19 cellular contexts compared by ENCODE assay signal in the genomic region with DNA sequence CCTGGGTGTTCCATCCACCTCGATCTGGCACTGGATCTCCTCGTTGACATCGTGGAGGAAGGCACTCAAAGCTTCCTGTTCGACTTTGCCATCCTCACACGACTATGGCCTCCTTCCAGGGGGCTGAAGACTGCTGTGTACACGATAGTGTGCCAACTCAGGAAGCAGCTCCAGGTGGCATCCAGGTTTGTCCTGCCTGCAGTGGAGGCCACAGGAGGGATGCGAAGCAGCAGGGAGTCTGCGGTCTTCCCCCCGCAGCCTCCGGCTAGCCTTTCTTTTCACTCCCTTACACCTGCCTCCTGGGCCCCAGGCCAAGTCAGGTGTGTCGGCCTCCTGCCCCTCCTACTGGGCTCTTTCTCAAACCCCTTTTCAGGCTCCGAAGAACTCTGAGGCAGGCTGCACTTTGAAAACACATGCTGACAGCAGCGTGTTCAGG. TPM values are rescaled to one million over a fixed set of nuclear protein-coding genes. Genes with fewer than 3 reads are reported as not detected.
DNase-seq lines count a peak whose midpoint lies in the region; ATAC-seq and TF ChIP-seq lines count a peak whose summit lies in the region.
"Had no signal": no experiment of that assay in that cellular context is flagged by ENCODE, and none has a peak within 500 bp of the region (broad histone marks: within the 10 kb centered on the region; RNA-seq: fewer than 3 reads in every experiment).

No MANE protein-coding gene starts in this region.

- no peaks in the 10 kb centered on the region for H3K9me3 ChIP-seq in endodermal cell (ENCODE audit: control insufficient read depth, low read length)
- H3K9me3 ChIP-seq: A549 had no signal

- 85 to 93% methylated on average over 12 to 13 of the region's 13 CpGs for WGBS in endodermal cell (ENCODE audit: insufficient coverage in 1 of 2, insufficient read length in 1 of 2), 2 experiments

- no peaks in the 10 kb centered on the region for H3K9me3 Mint-ChIP-seq in activated CD8-positive, alpha-beta memory T cell treated with anti-CD3 and anti-CD28 coated beads, Interleukin-2, amount 10 ng/mL, durations not matched to agents 7 days and 5 days (ENCODE audit: low read depth)
- H3K9me3 Mint-ChIP-seq in endodermal cell (no peaks in the 10 kb centered on the region), type B pancreatic cell (no peaks in the 10 kb centered on the region)
- H3K9me3 Mint-ChIP-seq: activated naive CD8-positive, alpha-beta T cell treated with anti-CD3 and anti-CD28 coated beads, Interleukin-2, amount 10 ng/mL, durations not matched to agents 7 days and 5 days; activated T-cell treated with anti-CD3 and anti-CD28 coated beads, Interleukin-2, amount 50 U/mL, for 24 hours; CD4-positive, CD25-positive, alpha-beta regulatory T cell; natural killer cell had no signal

- no peak overlapping the region for H3K4me3 Mint-ChIP-seq in activated CD8-positive, alpha-beta memory T cell treated with anti-CD3 and anti-CD28 coated beads, Interleukin-2, amount 10 ng/mL, durations not matched to agents 7 days and 5 days
- H3K4me3 Mint-ChIP-seq in endodermal cell: no peak overlapping the region
- H3K4me3 Mint-ChIP-seq in type B pancreatic cell: no peak overlapping the region
- H3K4me3 Mint-ChIP-seq: activated naive CD8-positive, alpha-beta T cell treated with anti-CD3 and anti-CD28 coated beads, Interleukin-2, amount 10 ng/mL, durations not matched to agents 7 days and 5 days; activated T-cell treated with anti-CD3 and anti-CD28 coated beads, Interleukin-2, amount 50 U/mL, for 24 hours; CD4-positive, CD25-positive, alpha-beta regulatory T cell; natural killer cell had no signal

- no peak overlapping the region for H3K27ac ChIP-seq in endodermal cell (ENCODE audit: low read depth, low read length)
- H3K27ac ChIP-seq: A549 had no signal

- H3K27me3 Mint-ChIP-seq in activated CD8-positive, alpha-beta memory T cell treated with anti-CD3 and anti-CD28 coated beads, Interleukin-2, amount 10 ng/mL, durations not matched to agents 7 days and 5 days: no peaks in the 10 kb centered on the region
- H3K27me3 Mint-ChIP-seq in endodermal cell (ENCODE audit: insufficient read depth): no peaks in the 10 kb centered on the region
- H3K27me3 Mint-ChIP-seq in type B pancreatic cell: no peaks in the 10 kb centered on the region
- H3K27me3 Mint-ChIP-seq: activated T-cell treated with anti-CD3 and anti-CD28 coated beads, Interleukin-2, amount 50 U/mL, for 24 hours had no signal

- H3K27ac Mint-ChIP-seq in activated CD8-positive, alpha-beta memory T cell treated with anti-CD3 and anti-CD28 coated beads, Interleukin-2, amount 10 ng/mL, durations not matched to agents 7 days and 5 days: no peak overlapping the region
- H3K27ac Mint-ChIP-seq in endodermal cell (peak overlapping the region; percentile 44), type B pancreatic cell (no peak overlapping the region)
- H3K27ac Mint-ChIP-seq: activated naive CD8-positive, alpha-beta T cell treated with anti-CD3 and anti-CD28 coated beads, Interleukin-2, amount 10 ng/mL, durations not matched to agents 7 days and 5 days; activated T-cell treated with anti-CD3 and anti-CD28 coated beads, Interleukin-2, amount 50 U/mL, for 24 hours; CD4-positive, CD25-positive, alpha-beta regulatory T cell; natural killer cell had no signal

- intact Hi-C loops in Right ventricle myocardium superior (cut with DNase I): no loop called here

- H3K4me1 ChIP-seq in endodermal cell (ENCODE audit: control insufficient read depth, insufficient read depth, low read length): peaks cover 10% of the 10 kb centered on the region

- peaks cover 14% of the 10 kb centered on the region for H3K36me3 ChIP-seq in endodermal cell (ENCODE audit: control insufficient read depth, insufficient read depth, low read length)

- DNase-seq in activated CD8-positive, alpha-beta memory T cell treated with anti-CD3 and anti-CD28 coated beads, Interleukin-2, amount 10 ng/mL, durations not matched to agents 7 days and 5 days: peak; percentile 37
- no peak for DNase-seq in activated CD8-positive, alpha-beta memory T cell treated with anti-CD3 and anti-CD28 coated beads, Interleukin-2, amount 50 U/mL, for 48 hours
- peak; percentile 77 for DNase-seq in NCI-H2107 treated with DMSO at 0.1 percent for 48 hours (lab: John Stamatoyannopoulos, UW; ENCODE audit: unreplicated experiment)
- peak; percentile 54 for DNase-seq in endodermal cell
- DNase-seq in type B pancreatic cell (ENCODE audit: extremely low spot score, unreplicated experiment): peak; percentile 54
- DNase-seq in retina: no peak
- DNase-seq in Right ventricle myocardium superior: no peak
- DNase-seq: activated naive CD8-positive, alpha-beta T cell treated with anti-CD3 and anti-CD28 coated beads, Interleukin-2, amount 10 ng/mL, durations not matched to agents 7 days and 5 days; activated T-cell treated with anti-CD3 and anti-CD28 coated beads, Interleukin-2, amount 50 U/mL, for 24 hours; CD4-positive, CD25-positive, alpha-beta regulatory T cell; effector memory CD4-positive, alpha-beta T cell; HCEC 1CT; natural killer cell; NCI-H526; right cardiac atrium; stimulated activated CD8-positive, alpha-beta memory T cell treated with anti-CD3 and anti-CD28 coated beads, Interleukin-4, amount 100 ng/mL, for 48 hours; T-helper 2 cell had no signal

- TF ChIP-seq CTCF in endodermal cell (conservative IDR thresholded peaks at IDR 0.05) (no peak), type B pancreatic cell (conservative IDR thresholded peaks at IDR 0.05) (no peak)

- H3K36me3 Mint-ChIP-seq in activated CD8-positive, alpha-beta memory T cell treated with anti-CD3 and anti-CD28 coated beads, Interleukin-2, amount 10 ng/mL, durations not matched to agents 7 days and 5 days: no peaks in the 10 kb centered on the region
- H3K36me3 Mint-ChIP-seq in endodermal cell (ENCODE audit: low read depth): peaks cover 51% of the 10 kb centered on the region
- peaks cover 16% of the 10 kb centered on the region for H3K36me3 Mint-ChIP-seq in type B pancreatic cell
- H3K36me3 Mint-ChIP-seq: activated naive CD8-positive, alpha-beta T cell treated with anti-CD3 and anti-CD28 coated beads, Interleukin-2, amount 10 ng/mL, durations not matched to agents 7 days and 5 days; CD4-positive, CD25-positive, alpha-beta regulatory T cell; natural killer cell had no signal

- no peaks in the 10 kb centered on the region for H3K27me3 ChIP-seq in endodermal cell (ENCODE audit: control insufficient read depth, insufficient read depth, low read length, poor library complexity, severe bottlenecking)

- CTCF ChIA-PET in activated CD8-positive, alpha-beta memory T cell treated with anti-CD3 and anti-CD28 coated beads, Interleukin-2, amount 10 ng/mL, durations not matched to agents 7 days and 5 days (lab: Charles Lee): no interaction called here

- H3K9ac ChIP-seq in endodermal cell (ENCODE audit: extremely low read depth, low read length, poor library complexity, severe bottlenecking): no peak overlapping the region

- no peak overlapping the region for H3K4me3 ChIP-seq in endodermal cell (ENCODE audit: low read length)
- H3K4me3 ChIP-seq: A549 had no signal

- no peak for ATAC-seq in activated CD8-positive, alpha-beta memory T cell treated with anti-CD3 and anti-CD28 coated beads, Interleukin-2, amount 10 ng/mL, durations not matched to agents 7 days and 5 days
- ATAC-seq in GM18502 (IDR thresholded peaks at IDR 0.05; ENCODE audit: poor library complexity, unreplicated experiment) (no peak), Right ventricle myocardium superior (ENCODE audit: poor library complexity) (no peak)
- ATAC-seq: natural killer cell had no signal

- H3K4me1 Mint-ChIP-seq in activated CD8-positive, alpha-beta memory T cell treated with anti-CD3 and anti-CD28 coated beads, Interleukin-2, amount 10 ng/mL, durations not matched to agents 7 days and 5 days: peaks cover 10% of the 10 kb centered on the region
- H3K4me1 Mint-ChIP-seq in endodermal cell (peaks cover 26% of the 10 kb centered on the region), type B pancreatic cell (ENCODE audit: unreplicated experiment) (peaks cover 24% of the 10 kb centered on the region)
- H3K4me1 Mint-ChIP-seq: activated naive CD8-positive, alpha-beta T cell treated with anti-CD3 and anti-CD28 coated beads, Interleukin-2, amount 10 ng/mL, durations not matched to agents 7 days and 5 days; CD4-positive, CD25-positive, alpha-beta regulatory T cell; natural killer cell had no signal

RNA-seq across cellular contexts. Expression of a gene that starts 32.2 kb away (rescaled TPM):
- total RNA-seq in activated CD8-positive, alpha-beta memory T cell treated with anti-CD3 and anti-CD28 coated beads, Interleukin-2, amount 10 ng/mL, durations not matched to agents 7 days and 5 days: 1 to 10 TPM; 1.5 TPM
- total RNA-seq in endodermal cell: 10 to 100 TPM in 1 of 2 donors, 1 to 10 TPM in 1; 2.3 to 12.5 TPM
- 2.0 TPM for polyA plus RNA-seq in endodermal cell (2013, experiment 1 of 2)
- 2.5 TPM for polyA plus RNA-seq in endodermal cell (2013, experiment 2 of 2)
- 2.2 and 4.1 TPM in 2 replicates for total RNA-seq in type B pancreatic cell (ENCODE audit: low replicate concordance)
- 295 TPM for total RNA-seq in Right ventricle myocardium superior

Comparison
In these comparisons a context has a peak if more than half of its experiments do, and no peak if none do; other contexts are left out.
1. DNase-seq: peak in activated CD8-positive, alpha-beta memory T cell treated with anti-CD3 and anti-CD28 coated beads, Interleukin-2, amount 10 ng/mL, durations not matched to agents 7 days and 5 days (single experiment), NCI-H2107 treated with DMSO at 0.1 percent for 48 hours (single experiment), endodermal cell (single experiment) and type B pancreatic cell (single experiment); none in activated CD8-positive, alpha-beta memory T cell treated with anti-CD3 and anti-CD28 coated beads, Interleukin-2, amount 50 U/mL, for 48 hours (single experiment), retina (single experiment) and Right ventricle myocardium superior (single experiment).
2. RNA of a gene that starts 32.2 kb away (total RNA-seq): 295 TPM in Right ventricle myocardium superior (single experiment); 2.3 to 12.5 TPM in endodermal cell, 2.2 to 4.1 TPM in type B pancreatic cell and 1.5 TPM in activated CD8-positive, alpha-beta memory T cell treated with anti-CD3 and anti-CD28 coated beads, Interleukin-2, amount 10 ng/mL, durations not matched to agents 7 days and 5 days; every median in the first group is over 10 times any median in the second.